7 cellular contexts compared by ENCODE assay signal in genomic region chr18:13800505-13801259, GRCh38. TPM values are rescaled to one million over a fixed set of nuclear protein-coding genes. Genes with fewer than 3 reads are reported as not detected.
DNase-seq lines count a peak whose midpoint lies in the region; ATAC-seq and TF ChIP-seq lines count a peak whose summit lies in the region.

No MANE protein-coding gene starts in this region.

- TF ChIP-seq CTCF in GM12865 (IDR thresholded peaks at IDR 0.05; ENCODE audit: insufficient read depth, low read depth, low read length, missing control alignments) (no peak), dorsolateral prefrontal cortex (IDR thresholded peaks at IDR 0.05 in 54 of 56, conservative IDR thresholded peaks at IDR 0.05 in 2 of 56; ENCODE audit: low read depth in 1 of 56, partially characterized antibody in 56 of 56) (peak in 54 of 56 donors; percentile 26 to 76 (median 54)), lung (IDR thresholded peaks at IDR 0.05; ENCODE audit: control extremely low read depth, extremely low read depth) (no peak)

- H3K4me1 ChIP-seq in lung (ENCODE audit: control insufficient read depth in 2 of 2, insufficient read depth in 2 of 2, low read length in 2 of 2), result peaks cover 0 to 5% of the 10 kb centered on the region in 2 donors

- WGBS in lung, 2 donors, result 14% methylated on average over 30 of the region's 30 CpGs

- no peaks in the 10 kb centered on the region for H3K9me3 ChIP-seq in lung (ENCODE audit: control insufficient read depth in 2 of 2, insufficient read depth in 1 of 2, low read length in 1 of 2)

- intact Hi-C loops in dorsolateral prefrontal cortex (cut with DNase I), result loop anchor here in 1 of 2 donors (5.0 kb wide), 4 partner anchors 73 to 583 kb away; partner anchors contain the start of genes FAM210A, LDLRAD4 and RNMT

- H3K27ac ChIP-seq in dorsolateral prefrontal cortex, result no peak overlapping the region
- H3K27ac ChIP-seq in lung (ENCODE audit: low read depth in 1 of 2, low read length in 1 of 2), result no peak overlapping the region

- H3K4me3 ChIP-seq in GM12865 (ENCODE audit: low read depth, low read length) (no peak overlapping the region), dorsolateral prefrontal cortex (peak overlapping the region; percentile 21 to 67 (median 48)), lung (peak overlapping the region; percentile 5)

- DNase-seq in GM12865 (ENCODE audit: low read depth), result peak; percentile 14
- DNase-seq in LHCN-M2 (ENCODE audit: low read depth), result peak; percentile 45
- peak; percentile 53 to 83 (median 62) for DNase-seq in dorsolateral prefrontal cortex
- DNase-seq in lung (ENCODE audit: low spot score), result peak; percentile 60
- DNase-seq in stimulated activated CD8-positive, alpha-beta memory T cell treated with anti-CD3 and anti-CD28 coated beads, Interleukin-2, amount 100 ng/mL, for 48 hours (ENCODE audit: low read depth in 2 of 2), result peak; percentile 31 to 37

- ATAC-seq in activated CD4-positive, CD25-positive, alpha-beta regulatory T cell treated with anti-CD3 and anti-CD28 coated beads, Interleukin-2, amount 50 U/mL, for 24 hours, result peak; percentile 71 to 75
- peak; percentile 92 for ATAC-seq in lung (ENCODE audit: insufficient read depth, low FRiP score)
- ATAC-seq in GM21423 (IDR thresholded peaks at IDR 0.05; ENCODE audit: unreplicated experiment), result no peak

- H3K36me3 ChIP-seq in lung (ENCODE audit: control insufficient read depth in 2 of 2, insufficient read depth in 2 of 2, low read length in 2 of 2), result no peaks in the 10 kb centered on the region

- H3K27me3 ChIP-seq in dorsolateral prefrontal cortex, result peaks cover 0 to 15% (median 0%) of the 10 kb centered on the region in 45 donors
- H3K27me3 ChIP-seq in lung (ENCODE audit: control insufficient read depth, insufficient read depth), result peaks cover 11% of the 10 kb centered on the region

RNA-seq across cellular contexts. Expression of gene MC5R, which starts 23.3 kb away (rescaled TPM):
- total RNA-seq in LHCN-M2 (2014; rRNA removed) (not detected in 2 replicates), dorsolateral prefrontal cortex (1 to 10 TPM in 4 of 120 experiments, under 1 TPM in 47, not detected in 69; 0.24 to 1.2 (median 0.48) TPM), lung (not detected)
- 0.06 TPM for polyA plus RNA-seq in LHCN-M2 (2012)
- not detected for polyA plus RNA-seq in lung

Comparison
In these comparisons a context has a peak if more than half of its experiments do, and no peak if none do; other contexts are left out.
1. CTCF ChIP-seq: peak in dorsolateral prefrontal cortex (54 of 56); none in GM12865 (single experiment) and lung (single experiment).
2. Peak in every context shown above with its lines, with median percentiles within 50 percentile points of each other: DNase-seq.